ENCODE assay signal across 17 cellular contexts in genomic region chr1:185208626-185209170, GRCh38.
"Had no signal": no experiment of that assay in that cellular context is flagged by ENCODE, and none has a peak within 500 bp of the region (broad histone marks: within the 10 kb centered on the region; RNA-seq: fewer than 3 reads in every experiment).

No MANE protein-coding gene starts in this region.

- H3K4me1 ChIP-seq: left lung, sigmoid colon, upper lobe of left lung had no signal

- H3K27ac Mint-ChIP-seq: activated CD8-positive, alpha-beta T cell treated with anti-CD3 and anti-CD28 coated beads, Interleukin-2, amount 10 ng/mL, durations not matched to agents 7 days and 5 days; activated naive CD4-positive, alpha-beta T cell treated with anti-CD3 and anti-CD28 coated beads for 36 hours; activated T-helper 1 cell treated with anti-CD3 and anti-CD28 coated beads, Interleukin-12 subunit alpha, Interleukin-12 subunit beta, Interleukin-2, Interleukin-4 antibody, amounts not matched to agents 30 ng/mL and 10 ng/mL and 1 ng/mL, durations not matched to agents 14 hours and 24 hours and 36 hours; brain; immature natural killer cell; WTC11 had no signal

- ATAC-seq: activated CD8-positive, alpha-beta T cell treated with anti-CD3 and anti-CD28 coated beads, Interleukin-2, amount 10 ng/mL, durations not matched to agents 7 days and 5 days; left lung; WTC11 had no signal

- DNase-seq: activated CD4-positive, alpha-beta T cell treated with anti-CD3 and anti-CD28 coated beads for 48 hours; activated CD8-positive, alpha-beta memory T cell treated with anti-CD3 and anti-CD28 coated beads, Interleukin-2, amount 50 U/mL, for 48 hours; activated CD8-positive, alpha-beta T cell treated with anti-CD3 and anti-CD28 coated beads, Interleukin-2, amount 10 ng/mL, durations not matched to agents 7 days and 5 days; activated naive CD4-positive, alpha-beta T cell treated with anti-CD3 and anti-CD28 coated beads for 36 hours; dorsolateral prefrontal cortex; immature natural killer cell; left lung; mesenchymal stem cell; sigmoid colon; stimulated activated CD4-positive, alpha-beta T cell treated with anti-CD3 and anti-CD28 coated beads, Interleukin-2, amount 100 ng/mL, for 24 hours; stimulated activated naive CD4-positive, alpha-beta T cell treated with Interleukin-2 at 50 U/mL for 16 hours; T-helper 1 cell; upper lobe of left lung had no signal

- H3K4me3 ChIP-seq: dorsolateral prefrontal cortex, left lung, sigmoid colon, SK-N-MC, upper lobe of left lung had no signal

- H3K9me3 ChIP-seq: sigmoid colon had no signal

- H3K27me3 ChIP-seq: dorsolateral prefrontal cortex, left lung, sigmoid colon, upper lobe of left lung had no signal

- H3K4me1 Mint-ChIP-seq: brain, immature natural killer cell, WTC11 had no signal

- H3K27ac ChIP-seq: dorsolateral prefrontal cortex, left lung, sigmoid colon, SK-N-MC, upper lobe of left lung had no signal

- H3K4me3 Mint-ChIP-seq: activated CD8-positive, alpha-beta T cell treated with anti-CD3 and anti-CD28 coated beads, Interleukin-2, amount 10 ng/mL, durations not matched to agents 7 days and 5 days; activated naive CD4-positive, alpha-beta T cell treated with anti-CD3 and anti-CD28 coated beads for 36 hours; activated T-helper 1 cell treated with anti-CD3 and anti-CD28 coated beads, Interleukin-12 subunit alpha, Interleukin-12 subunit beta, Interleukin-2, Interleukin-4 antibody, amounts not matched to agents 30 ng/mL and 10 ng/mL and 1 ng/mL, durations not matched to agents 14 hours and 24 hours and 36 hours; brain; immature natural killer cell; WTC11 had no signal
